ENCODE assay signal across 2 cellular contexts in the genomic region with DNA sequence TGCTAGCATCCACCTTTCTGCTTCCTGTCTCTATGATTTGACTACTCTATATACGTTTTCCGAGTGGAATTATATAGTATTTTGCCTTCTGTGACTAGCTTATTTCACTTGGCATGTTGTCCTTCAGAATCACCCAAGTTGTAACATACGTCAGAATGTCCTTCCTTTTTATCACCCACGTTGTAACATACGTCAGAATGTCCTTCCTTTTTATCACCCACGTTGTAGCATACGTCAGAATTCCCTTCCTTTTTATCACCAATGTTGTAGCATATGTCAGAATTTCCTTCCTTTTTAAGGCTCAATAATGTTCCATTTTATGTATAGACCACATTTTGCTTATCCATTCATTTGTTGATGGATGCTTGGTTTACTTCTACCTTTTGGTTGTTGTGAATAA.
TF ChIP-seq lines count a peak whose summit lies in the region.

No MANE protein-coding gene starts in this region.

TF ChIP-seq in A549, 52 proteins besides CTCF, POLR2A, EP300 and RAD21 (continued from another document):
- TF ChIP-seq, protein P1, sequence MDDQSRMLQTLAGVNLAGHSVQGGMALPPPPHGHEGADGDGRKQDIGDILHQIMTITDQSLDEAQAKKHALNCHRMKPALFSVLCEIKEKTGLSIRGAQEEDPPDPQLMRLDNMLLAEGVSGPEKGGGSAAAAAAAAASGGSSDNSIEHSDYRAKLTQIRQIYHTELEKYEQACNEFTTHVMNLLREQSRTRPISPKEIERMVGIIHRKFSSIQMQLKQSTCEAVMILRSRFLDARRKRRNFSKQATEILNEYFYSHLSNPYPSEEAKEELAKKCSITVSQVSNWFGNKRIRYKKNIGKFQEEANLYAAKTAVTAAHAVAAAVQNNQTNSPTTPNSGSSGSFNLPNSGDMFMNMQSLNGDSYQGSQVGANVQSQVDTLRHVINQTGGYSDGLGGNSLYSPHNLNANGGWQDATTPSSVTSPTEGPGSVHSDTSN (IDR thresholded peaks at IDR 0.05): no peak
- TF ChIP-seq NFE2L2 (conservative IDR thresholded peaks at IDR 0.05; ENCODE audit: low read length) (no peak), RFX5 (IDR thresholded peaks at IDR 0.05) (no peak), PHF8 (IDR thresholded peaks at IDR 0.05; ENCODE audit: borderline replicate concordance, low read depth) (no peak), ZC3H11A (IDR thresholded peaks at IDR 0.05) (no peak), EHF (CRISPR knock-in tag; IDR thresholded peaks at IDR 0.05) (no peak), HEYL (CRISPR knock-in tag; IDR thresholded peaks at IDR 0.05) (no peak)

TF ChIP-seq in IMR-90, 13 proteins besides CTCF, POLR2A, EP300 and RAD21 (continued from another document):
- TF ChIP-seq FOS (IDR thresholded peaks at IDR 0.05; ENCODE audit: low read depth, low read length) (no peak), BHLHE40 (IDR thresholded peaks at IDR 0.05; ENCODE audit: low read depth, low read length) (no peak), NFE2L2 (IDR thresholded peaks at IDR 0.05; ENCODE audit: low read depth, low read length) (no peak), MAZ (IDR thresholded peaks at IDR 0.05; ENCODE audit: borderline replicate concordance, low read depth, low read length) (no peak), RFX5 (IDR thresholded peaks at IDR 0.05; ENCODE audit: low read depth, low read length) (no peak), RCOR1 (IDR thresholded peaks at IDR 0.05; ENCODE audit: insufficient replicate concordance, low read length) (no peak), SMC3 (IDR thresholded peaks at IDR 0.05; ENCODE audit: low read depth, low read length) (no peak), CEBPB (IDR thresholded peaks at IDR 0.05; ENCODE audit: low read depth, low read length) (no peak), CHD1 (IDR thresholded peaks at IDR 0.05; ENCODE audit: low read depth, low read length) (no peak)
- TF ChIP-seq, protein P2, sequence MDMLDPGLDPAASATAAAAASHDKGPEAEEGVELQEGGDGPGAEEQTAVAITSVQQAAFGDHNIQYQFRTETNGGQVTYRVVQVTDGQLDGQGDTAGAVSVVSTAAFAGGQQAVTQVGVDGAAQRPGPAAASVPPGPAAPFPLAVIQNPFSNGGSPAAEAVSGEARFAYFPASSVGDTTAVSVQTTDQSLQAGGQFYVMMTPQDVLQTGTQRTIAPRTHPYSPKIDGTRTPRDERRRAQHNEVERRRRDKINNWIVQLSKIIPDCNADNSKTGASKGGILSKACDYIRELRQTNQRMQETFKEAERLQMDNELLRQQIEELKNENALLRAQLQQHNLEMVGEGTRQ (IDR thresholded peaks at IDR 0.05; ENCODE audit: low read depth, low read length): no peak
- TF ChIP-seq, protein P3, sequence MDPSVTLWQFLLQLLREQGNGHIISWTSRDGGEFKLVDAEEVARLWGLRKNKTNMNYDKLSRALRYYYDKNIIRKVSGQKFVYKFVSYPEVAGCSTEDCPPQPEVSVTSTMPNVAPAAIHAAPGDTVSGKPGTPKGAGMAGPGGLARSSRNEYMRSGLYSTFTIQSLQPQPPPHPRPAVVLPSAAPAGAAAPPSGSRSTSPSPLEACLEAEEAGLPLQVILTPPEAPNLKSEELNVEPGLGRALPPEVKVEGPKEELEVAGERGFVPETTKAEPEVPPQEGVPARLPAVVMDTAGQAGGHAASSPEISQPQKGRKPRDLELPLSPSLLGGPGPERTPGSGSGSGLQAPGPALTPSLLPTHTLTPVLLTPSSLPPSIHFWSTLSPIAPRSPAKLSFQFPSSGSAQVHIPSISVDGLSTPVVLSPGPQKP (IDR thresholded peaks at IDR 0.05; ENCODE audit: borderline replicate concordance, low read depth, low read length): no peak
